In genomic region chr17:45793999-45794540, GRCh38 we compare ENCODE assay signal across 1 cellular context.
TF ChIP-seq lines count a peak whose summit lies in the region.

No MANE protein-coding gene starts in this region.

TF ChIP-seq in HepG2, 621 proteins besides CTCF, POLR2A, EP300 and RAD21:
- TF ChIP-seq, protein P1, sequence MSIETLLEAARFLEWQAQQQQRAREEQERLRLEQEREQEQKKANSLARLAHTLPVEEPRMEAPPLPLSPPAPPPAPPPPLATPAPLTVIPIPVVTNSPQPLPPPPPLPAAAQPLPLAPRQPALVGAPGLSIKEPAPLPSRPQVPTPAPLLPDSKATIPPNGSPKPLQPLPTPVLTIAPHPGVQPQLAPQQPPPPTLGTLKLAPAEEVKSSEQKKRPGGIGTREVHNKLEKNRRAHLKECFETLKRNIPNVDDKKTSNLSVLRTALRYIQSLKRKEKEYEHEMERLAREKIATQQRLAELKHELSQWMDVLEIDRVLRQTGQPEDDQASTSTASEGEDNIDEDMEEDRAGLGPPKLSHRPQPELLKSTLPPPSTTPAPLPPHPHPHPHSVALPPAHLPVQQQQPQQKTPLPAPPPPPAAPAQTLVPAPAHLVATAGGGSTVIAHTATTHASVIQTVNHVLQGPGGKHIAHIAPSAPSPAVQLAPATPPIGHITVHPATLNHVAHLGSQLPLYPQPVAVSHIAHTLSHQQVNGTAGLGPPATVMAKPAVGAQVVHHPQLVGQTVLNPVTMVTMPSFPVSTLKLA (IDR thresholded peaks at IDR 0.05) = peak; percentile 32; the same call in 1 of the 2 replicates
- no peak for TF ChIP-seq MED8 (CRISPR knock-in tag; IDR thresholded peaks at IDR 0.05; ENCODE audit: insufficient replicate concordance)
- no peak for TF ChIP-seq POGK (CRISPR knock-in tag; conservative IDR thresholded peaks at IDR 0.05)
